ENCODE assay signal across 12 cellular contexts in genomic region chr13:101579291-101579802, GRCh38.
A peak's percentile ranks its signal among the peaks of the same experiment; 100 is the strongest.
DNase-seq lines count a peak whose midpoint lies in the region; ATAC-seq and TF ChIP-seq lines count a peak whose summit lies in the region.
"Had no signal": no experiment of that assay in that cellular context is flagged by ENCODE, and none has a peak within 500 bp of the region (broad histone marks: within the 10 kb centered on the region; RNA-seq: fewer than 3 reads in every experiment).

No MANE protein-coding gene starts in this region.

- ATAC-seq in lower lobe of right lung (no peak), HG03520 (IDR thresholded peaks at IDR 0.05; ENCODE audit: unreplicated experiment) (no peak)
- ATAC-seq: psoas muscle had no signal

- H3K4me3 ChIP-seq in fibroblast of mammary gland (ENCODE audit: control insufficient read depth, low read depth, low read length) (no peak overlapping the region), lower lobe of right lung (no peak overlapping the region)
- H3K4me3 ChIP-seq: psoas muscle, upper lobe of left lung had no signal

- no peaks in the 10 kb centered on the region for H3K36me3 ChIP-seq in lower lobe of right lung
- H3K36me3 ChIP-seq: upper lobe of left lung had no signal

- H3K27ac ChIP-seq in lower lobe of right lung, result no peak overlapping the region
- H3K27ac ChIP-seq: 22Rv1, epithelial cell of prostate, psoas muscle, upper lobe of left lung had no signal

- DNase-seq in DMS53 (lab: John Stamatoyannopoulos, UW) (peak; percentile 20), DMS53 treated with DMSO at 0.1 percent for 48 hours (lab: John Stamatoyannopoulos, UW; ENCODE audit: unreplicated experiment) (no peak), NCI-H748 (lab: John Stamatoyannopoulos, UW; ENCODE audit: unreplicated experiment) (peak; percentile 93), fibroblast of mammary gland (ENCODE audit: low read depth) (peak; percentile 43), putamen (ENCODE audit: low spot score) (peak; percentile 2), lower lobe of right lung (no peak), SW 1271 (lab: John Stamatoyannopoulos, UW) (no peak)
- DNase-seq: psoas muscle, upper lobe of left lung had no signal

- H3K9me3 ChIP-seq in lower lobe of right lung, result no peaks in the 10 kb centered on the region
- H3K9me3 ChIP-seq: psoas muscle, upper lobe of left lung had no signal

- intact Hi-C loops in lower lobe of right lung (cut with DNase I), result no loop called here

- no peaks in the 10 kb centered on the region for H3K4me1 ChIP-seq in lower lobe of right lung
- H3K4me1 ChIP-seq: psoas muscle, upper lobe of left lung had no signal

- H3K27me3 ChIP-seq in lower lobe of right lung (ENCODE audit: low read depth), result no peaks in the 10 kb centered on the region
- H3K27me3 ChIP-seq: upper lobe of left lung had no signal

- no peak for TF ChIP-seq CTCF in fibroblast of mammary gland (conservative IDR thresholded peaks at IDR 0.05; ENCODE audit: control insufficient read depth, insufficient read depth, low read depth, low read length)
- no peak for TF ChIP-seq CTCF in lower lobe of right lung (IDR thresholded peaks at IDR 0.05)

Comparison
In these comparisons a context has a peak if more than half of its experiments do, and no peak if none do; other contexts are left out.
1. DNase-seq: peak in DMS53 (single experiment), NCI-H748 (single experiment), fibroblast of mammary gland (single experiment) and putamen (single experiment); none in DMS53 treated with DMSO at 0.1 percent for 48 hours (single experiment), lower lobe of right lung (single experiment) and SW 1271 (0 of 2).